8 cellular contexts compared by ENCODE assay signal in genomic region chr6:27814665-27815424, GRCh38.
A peak's percentile ranks its signal among the peaks of the same experiment; 100 is the strongest.
DNase-seq lines count a peak whose midpoint lies in the region; ATAC-seq and TF ChIP-seq lines count a peak whose summit lies in the region.

No MANE protein-coding gene starts in this region.

- BruUV-seq in OCI-LY7 (replicated peaks; lab: Mats Ljungman, UMichigan) = TSS peak; percentile 93

- H3K4me1 ChIP-seq in OCI-LY7 (ENCODE audit: insufficient read depth, low read length, poor library complexity, severe bottlenecking) (peaks cover 76% of the 10 kb centered on the region), urinary bladder (ENCODE audit: insufficient read depth) (no peaks in the 10 kb centered on the region)

- intact Hi-C loops in OCI-LY7 (cut with micrococcal nuclease; ENCODE audit: unreplicated experiment) = loop anchor here (1.0 to 5.0 kb wide), 5 partner anchors 58 to 1782 kb away; a partner anchor contains a TSS

- TF ChIP-seq CTCF in OCI-LY7 (conservative IDR thresholded peaks at IDR 0.05; ENCODE audit: low read length) = no peak
- no peak for TF ChIP-seq CTCF in nephron (IDR thresholded peaks at IDR 0.05; ENCODE audit: unreplicated experiment in 3 of 3)

- peak overlapping the region; percentile 81 for H3K4me2 ChIP-seq in OCI-LY7 (ENCODE audit: low read length)

- no peaks in the 10 kb centered on the region for H3K9me3 Mint-ChIP-seq in nephron

- peak overlapping the region; percentile 68 for H3K4me3 ChIP-seq in OCI-LY7 (ENCODE audit: low read depth, low read length, poor library complexity, severe bottlenecking)
- H3K4me3 ChIP-seq in urinary bladder (ENCODE audit: low read depth, low read length) = peak overlapping the region; percentile 2

- 1% methylated on average over 40 of the region's 40 CpGs for WGBS in urinary bladder

- DNase-seq in Ammon's horn (ENCODE audit: low spot score) (peak; percentile 68), OCI-LY7 (ENCODE audit: low spot score) (peak; percentile 96), activated T-helper 1 cell treated with Interleukin-2 at 50 U/mL for 16 hours (ENCODE audit: low read depth) (peak; percentile 49), fibroblast of peridontal ligament (ENCODE audit: extremely low read depth) (peak; percentile 98)

- H3K9me3 ChIP-seq in OCI-LY7 (ENCODE audit: low read length) = no peaks in the 10 kb centered on the region

- CTCF ChIA-PET in OCI-LY7 (lab: Charles Lee; ENCODE audit: unreplicated experiment) = no interaction called here

- peak overlapping the region; percentile 91 to 98 (median 94) for H3K27ac Mint-ChIP-seq in nephron

- peak; percentile 95 for TF ChIP-seq POLR2A in GM19193 (IDR thresholded peaks at IDR 0.05; ENCODE audit: extremely low read depth, insufficient read depth, insufficient read length)

- H3K27me3 Mint-ChIP-seq in nephron (ENCODE audit: low read depth) = no peaks in the 10 kb centered on the region

- H4K20me1 ChIP-seq in OCI-LY7 (ENCODE audit: insufficient read depth, low read length) = no peaks in the 10 kb centered on the region

- H3K9me2 ChIP-seq in OCI-LY7 (ENCODE audit: insufficient read depth, low read length) = no peaks in the 10 kb centered on the region

- peak overlapping the region; percentile 80 to 90 (median 87) for H3K4me3 Mint-ChIP-seq in nephron

- POLR2A ChIA-PET in OCI-LY7 (lab: Charles Lee) = interaction anchor here (0.7 to 10.5 kb wide), 16 partner anchors 9 to 1794 kb away, joined by 3 to 380 read pairs (median 6); a partner anchor contains a TSS

- peak; percentile 52 for ATAC-seq in HG03432 (IDR thresholded peaks at IDR 0.05; ENCODE audit: unreplicated experiment)

- H3K36me3 Mint-ChIP-seq in nephron (ENCODE audit: low read depth) = no peaks in the 10 kb centered on the region

- no peak overlapping the region for H2AFZ ChIP-seq in OCI-LY7 (ENCODE audit: low read length)

- H3K27ac ChIP-seq in OCI-LY7 (ENCODE audit: low read depth, low read length, poor library complexity, severe bottlenecking) = peak overlapping the region; percentile 96
- H3K27ac ChIP-seq in urinary bladder (ENCODE audit: low read depth) = no peak overlapping the region

- H3K36me3 ChIP-seq in OCI-LY7 (ENCODE audit: insufficient read depth, low read length) (peaks cover 6% of the 10 kb centered on the region; the same call in 1 of the 2 replicates), urinary bladder (ENCODE audit: insufficient read depth) (no peaks in the 10 kb centered on the region)

- H3K4me1 Mint-ChIP-seq in nephron = peaks cover 30% of the 10 kb centered on the region

- H3K79me2 ChIP-seq in OCI-LY7 (ENCODE audit: insufficient read depth, low read depth, low read length) = no peaks in the 10 kb centered on the region
